ENCODE assay signal across 18 cellular contexts in the genomic region with DNA sequence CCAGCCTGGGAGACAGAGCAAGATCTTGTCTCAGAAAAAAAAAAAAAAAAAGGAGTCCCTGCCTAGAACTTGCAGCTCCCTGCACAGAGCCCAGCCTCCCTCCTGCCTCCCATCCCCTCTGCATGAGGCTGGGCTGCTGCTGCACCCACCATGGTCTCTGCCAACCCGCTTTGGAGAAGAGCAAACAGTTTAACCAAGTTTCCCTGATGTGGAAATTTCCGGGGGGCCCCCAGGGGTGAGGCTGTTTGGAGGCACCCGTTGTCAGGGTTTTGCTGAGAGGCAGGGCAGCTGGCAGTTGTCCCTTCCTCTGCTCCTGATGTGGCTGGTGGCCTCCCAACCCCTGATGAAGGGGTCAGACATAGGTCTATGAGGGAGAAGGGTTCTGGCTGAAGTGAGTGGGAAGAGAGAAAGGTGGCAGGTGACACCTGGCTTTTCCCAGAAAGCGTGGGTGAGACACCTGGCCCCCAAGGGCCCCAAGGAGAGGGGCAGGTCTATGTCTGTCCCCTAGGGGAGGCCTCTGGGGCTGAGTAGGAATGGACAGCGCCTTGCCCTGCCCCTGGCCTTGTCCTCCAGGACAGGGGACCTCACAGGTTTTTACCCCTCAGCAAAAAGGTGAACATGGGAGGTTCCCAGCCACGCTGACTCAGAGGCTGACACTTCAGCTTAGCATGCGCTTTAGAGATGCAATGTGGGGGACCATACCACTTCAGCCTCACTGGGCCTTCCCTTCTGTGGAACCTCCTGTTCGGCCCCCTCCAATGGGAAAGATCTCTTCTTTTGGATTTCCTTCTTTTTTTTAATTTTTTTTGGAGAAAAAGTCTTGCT. TPM values are rescaled to one million over a fixed set of nuclear protein-coding genes. Genes with fewer than 3 reads are reported as not detected.
"Had no signal": no experiment of that assay in that cellular context is flagged by ENCODE, and none has a peak within 500 bp of the region (broad histone marks: within the 10 kb centered on the region; RNA-seq: fewer than 3 reads in every experiment).

No MANE protein-coding gene starts in this region.

- DNase-seq: activated CD4-positive, alpha-beta T cell treated with anti-CD3 and anti-CD28 coated beads, Interleukin-2, amount 50 U/mL, for 4 hours; activated CD8-positive, alpha-beta memory T cell treated with anti-CD3 and anti-CD28 coated beads, Interleukin-2, amount 10 ng/mL, durations not matched to agents 7 days and 5 days; activated effector memory CD4-positive, alpha-beta T cell treated with Interleukin-2 at 50 U/mL for 16 hours; activated naive CD4-positive, alpha-beta T cell treated with anti-CD3 and anti-CD28 coated beads, Interleukin-2, amount 50 U/mL, for 16 hours; activated T-cell treated with anti-CD3 and anti-CD28 coated beads, Interleukin-2, amount 50 U/mL, for 4 hours; erythroblast; heart right ventricle; left colon; naive B cell; stomach; testis had no signal

- H3K9me3 ChIP-seq: gastroesophageal sphincter, heart right ventricle, pancreas, stomach, testis had no signal

- H3K27me3 ChIP-seq: gastroesophageal sphincter, pancreas, stomach, testis had no signal

- H3K27ac ChIP-seq: gastroesophageal sphincter, heart right ventricle, neural progenitor cell, pancreas, stomach, testis had no signal

- H3K36me3 ChIP-seq: neural progenitor cell, pancreas had no signal

- H3K4me3 ChIP-seq: gastroesophageal sphincter, heart right ventricle, lung, neural progenitor cell, pancreas, stomach, testis had no signal

RNA-seq across cellular contexts. Expression of a gene that starts 26.0 kb away (rescaled TPM):
- total RNA-seq: activated CD8-positive, alpha-beta memory T cell treated with anti-CD3 and anti-CD28 coated beads, Interleukin-2, amount 10 ng/mL, durations not matched to agents 7 days and 5 days; activated T-cell treated with anti-CD3 and anti-CD28 coated beads, Interleukin-2, amount 50 U/mL, for 4 hours; dermis microvascular lymphatic vessel endothelial cell; gastroesophageal sphincter; mononuclear cell; ureter had no signal
